9 cellular contexts compared by ENCODE assay signal in the genomic region with DNA sequence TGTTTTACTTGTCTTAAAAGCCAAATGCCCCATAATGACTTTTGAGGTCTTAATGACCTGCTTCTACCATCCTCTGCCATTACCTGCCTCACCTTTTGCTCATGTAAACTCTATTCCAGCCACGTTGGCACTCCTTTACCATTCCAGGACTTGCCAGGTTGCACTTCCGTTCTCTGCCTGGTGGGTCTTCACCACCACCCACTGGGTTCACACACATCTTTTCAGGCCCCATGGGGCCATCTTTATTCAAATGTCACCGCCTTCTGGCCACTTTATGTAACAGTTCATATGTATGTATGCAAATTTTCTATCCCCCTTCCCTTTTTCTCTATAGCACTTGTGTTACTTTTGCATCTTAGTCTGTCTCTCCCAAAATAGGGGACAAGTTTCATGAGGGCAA. TPM values are rescaled to one million over a fixed set of nuclear protein-coding genes. Genes with fewer than 3 reads are reported as not detected.
DNase-seq lines count a peak whose midpoint lies in the region; ATAC-seq and TF ChIP-seq lines count a peak whose summit lies in the region.
"Had no signal": no experiment of that assay in that cellular context is flagged by ENCODE, and none has a peak within 500 bp of the region (broad histone marks: within the 10 kb centered on the region; RNA-seq: fewer than 3 reads in every experiment).

No MANE protein-coding gene starts in this region.

- H3K9me3 Mint-ChIP-seq in stimulated activated naive CD8-positive, alpha-beta T cell treated with anti-CD3 and anti-CD28 coated beads, Interleukin-15, amount 100 ng/mL, for 72 hours: no peaks in the 10 kb centered on the region
- H3K9me3 Mint-ChIP-seq: activated naive CD4-positive, alpha-beta T cell treated with anti-CD3 and anti-CD28 coated beads for 36 hours had no signal

- H4K20me1 ChIP-seq in PC-9 (ENCODE audit: insufficient read depth): 0 out of 2 replicates have a peak, but pooled peaks cover 3% of the 10 kb centered on the region

- no peaks in the 10 kb centered on the region for H3K27me3 Mint-ChIP-seq in stimulated activated naive CD8-positive, alpha-beta T cell treated with anti-CD3 and anti-CD28 coated beads, Interleukin-15, amount 100 ng/mL, for 72 hours

- no TSS peak for BruUV-seq in PC-9 (replicated peaks; lab: Mats Ljungman, UMichigan)

- TF ChIP-seq CTCF in PC-9 (conservative IDR thresholded peaks at IDR 0.05) (no peak), fibroblast of villous mesenchyme (IDR thresholded peaks at IDR 0.05; ENCODE audit: insufficient read depth, low read depth, low read length) (peak; percentile 14), gastroesophageal sphincter (IDR thresholded peaks at IDR 0.05) (peak in 2 of 4 experiments; percentile 9 to 10), foreskin fibroblast (IDR thresholded peaks at IDR 0.05; ENCODE audit: low read depth, low read length) (no peak)

- CTCF ChIA-PET in PC-9 (lab: Charles Lee): no interaction called here

- H2AFZ ChIP-seq in PC-9: no peak overlapping the region

- H3K4me2 ChIP-seq in PC-9: peak overlapping the region; percentile 23; the same call in 1 of the 2 replicates

- H3K27me3 ChIP-seq in PC-9 (ENCODE audit: insufficient read depth, low read depth): no peaks in the 10 kb centered on the region
- no peaks in the 10 kb centered on the region for H3K27me3 ChIP-seq in gastroesophageal sphincter

- peaks cover 70% of the 10 kb centered on the region for H3K36me3 ChIP-seq in PC-9 (ENCODE audit: low read depth)
- peaks cover 5 to 100% of the 10 kb centered on the region in 2 donors for H3K36me3 ChIP-seq in gastroesophageal sphincter

- intact Hi-C loops in PC-9 (cut with micrococcal nuclease; ENCODE audit: unreplicated experiment): no loop called here

- peaks cover 14% of the 10 kb centered on the region; the same call in 1 of the 2 replicates for H3K79me2 ChIP-seq in PC-9 (ENCODE audit: low read depth)

- H3K9me3 ChIP-seq in PC-9 (ENCODE audit: insufficient read depth, low read depth): no peaks in the 10 kb centered on the region
- H3K9me3 ChIP-seq in gastroesophageal sphincter: no peaks in the 10 kb centered on the region

- H3K27ac Mint-ChIP-seq in stimulated activated naive CD8-positive, alpha-beta T cell treated with anti-CD3 and anti-CD28 coated beads, Interleukin-15, amount 100 ng/mL, for 72 hours: no peak overlapping the region

- ATAC-seq in stimulated activated naive CD8-positive, alpha-beta T cell treated with anti-CD3 and anti-CD28 coated beads, Interleukin-15, amount 100 ng/mL, for 72 hours: peak; percentile 48
- ATAC-seq in stimulated activated naive CD8-positive, alpha-beta T cell treated with anti-CD3 and anti-CD28 coated beads, Interleukin-15, Interleukin-2, amounts not matched to agents 100 U/mL and 50 U/mL, for 24 hours: no peak
- ATAC-seq in gastroesophageal sphincter: no peak
- no peak for ATAC-seq in HG03196 (IDR thresholded peaks at IDR 0.05; ENCODE audit: unreplicated experiment)

- no peak for TF ChIP-seq POLR2A in gastroesophageal sphincter (IDR thresholded peaks at IDR 0.05)

- no peak for DNase-seq in stimulated activated naive CD8-positive, alpha-beta T cell treated with anti-CD3 and anti-CD28 coated beads, Interleukin-15, amount 100 ng/mL, for 72 hours
- no peak for DNase-seq in stimulated activated naive CD8-positive, alpha-beta T cell treated with anti-CD3 and anti-CD28 coated beads, Interleukin-15, Interleukin-2, amounts not matched to agents 100 U/mL and 50 U/mL, for 24 hours
- no peak for DNase-seq in PC-9
- no peak for DNase-seq in fibroblast of villous mesenchyme (ENCODE audit: low read depth)
- no peak for DNase-seq in foreskin fibroblast
- no peak for DNase-seq in GDM1 (lab: John Stamatoyannopoulos, UW)
- DNase-seq: activated naive CD4-positive, alpha-beta T cell treated with anti-CD3 and anti-CD28 coated beads for 36 hours had no signal

- H3K9me2 ChIP-seq in PC-9 (ENCODE audit: insufficient read depth): no peaks in the 10 kb centered on the region

- no peaks in the 10 kb centered on the region for H3K4me1 Mint-ChIP-seq in stimulated activated naive CD8-positive, alpha-beta T cell treated with anti-CD3 and anti-CD28 coated beads, Interleukin-15, amount 100 ng/mL, for 72 hours

- POLR2A ChIA-PET in PC-9 (lab: Charles Lee; ENCODE audit: unreplicated experiment): no interaction called here

- peaks cover 52% of the 10 kb centered on the region for H3F3A ChIP-seq in PC-9 (ENCODE audit: insufficient read depth, low read depth)

- H3K4me3 ChIP-seq in PC-9 (no peak overlapping the region), fibroblast of villous mesenchyme (ENCODE audit: low read depth, low read length) (no peak overlapping the region), gastroesophageal sphincter (no peak overlapping the region), foreskin fibroblast (ENCODE audit: low read depth in 1 of 2, low read length in 2 of 2) (no peak overlapping the region)

- TF ChIP-seq EP300 in gastroesophageal sphincter (IDR thresholded peaks at IDR 0.05): no peak

- H3K4me3 Mint-ChIP-seq in stimulated activated naive CD8-positive, alpha-beta T cell treated with anti-CD3 and anti-CD28 coated beads, Interleukin-15, amount 100 ng/mL, for 72 hours: no peak overlapping the region
- H3K4me3 Mint-ChIP-seq: activated naive CD4-positive, alpha-beta T cell treated with anti-CD3 and anti-CD28 coated beads for 36 hours had no signal

- WGBS in gastroesophageal sphincter (ENCODE audit: low coverage in 1 of 2), 2 donors: 63 to 76% methylated on average over 2 to 3 of the region's 3 CpGs

- H3K4me1 ChIP-seq in PC-9 (replicated peaks; ENCODE audit: insufficient read depth): peaks cover 26% of the 10 kb centered on the region
- H3K4me1 ChIP-seq in gastroesophageal sphincter: peaks cover 0 to 15% (median 0%) of the 10 kb centered on the region in 3 donors

- H3K27ac ChIP-seq in PC-9: peak overlapping the region; percentile 34
- H3K27ac ChIP-seq in gastroesophageal sphincter: peak overlapping the region in 2 of 4 donors; percentile 2 to 6

RNA-seq across cellular contexts. Expression of a gene that starts 57.7 kb away (rescaled TPM):
- total RNA-seq in PC-9 (2021) (127 and 154 TPM in 2 replicates), fibroblast of villous mesenchyme (221 and 247 TPM in 2 replicates), gastroesophageal sphincter (100 to 1,000 TPM; 118 to 233 (median 163) TPM)
